In genomic region chr4:122787940-122788339, GRCh38 we compare ENCODE assay signal across 17 cellular contexts. TPM values are rescaled to one million over a fixed set of nuclear protein-coding genes. Genes with fewer than 3 reads are reported as not detected.
DNase-seq lines count a peak whose midpoint lies in the region; ATAC-seq, FAIRE-seq and TF ChIP-seq lines count a peak whose summit lies in the region.
"Had no signal": no experiment of that assay in that cellular context is flagged by ENCODE, and none has a peak within 500 bp of the region (broad histone marks: within the 10 kb centered on the region; RNA-seq: fewer than 3 reads in every experiment).

No MANE protein-coding gene starts in this region.

- H2AFZ ChIP-seq in GM23248, result peak overlapping the region; percentile 43; the same call in 1 of the 2 replicates
- H2AFZ ChIP-seq in PC-3 (ENCODE audit: low read length), result no peak overlapping the region

- H4K20me1 ChIP-seq in GM23248 (ENCODE audit: insufficient read depth), result no peaks in the 10 kb centered on the region
- H4K20me1 ChIP-seq in PC-3 (ENCODE audit: low read length), result no peaks in the 10 kb centered on the region

- intact Hi-C loops in right lobe of liver (cut with DNase I), result no loop called here
- intact Hi-C loops in PC-3 (cut with micrococcal nuclease), result loop anchor here (10.0 kb wide), 1 partner anchor 47 kb away; no protein-coding TSS in a partner anchor

- TF ChIP-seq CTCF in A549 (IDR thresholded peaks at IDR 0.05), result no peak
- TF ChIP-seq CTCF in right lobe of liver (IDR thresholded peaks at IDR 0.05), result no peak
- no peak for TF ChIP-seq CTCF in PC-3 (conservative IDR thresholded peaks at IDR 0.05; ENCODE audit: low read depth, low read length)

- H3K36me3 ChIP-seq in GM23248 (ENCODE audit: low read depth), result no peaks in the 10 kb centered on the region
- H3K36me3 ChIP-seq in adipocyte (ENCODE audit: control insufficient read depth, insufficient read depth, low read length, severe bottlenecking), result no peaks in the 10 kb centered on the region
- no peaks in the 10 kb centered on the region for H3K36me3 ChIP-seq in right lobe of liver
- no peaks in the 10 kb centered on the region; the same call in 1 of the 2 replicates for H3K36me3 ChIP-seq in PC-3 (ENCODE audit: low read depth, low read length)

- H3K27ac ChIP-seq in A549, result peak overlapping the region; percentile 26 to 68; a peak in 5 of 6 replicates
- H3K27ac ChIP-seq in GM23248, result no peak overlapping the region
- peak overlapping the region in 2 of 3 donors; percentile 29 to 54 for H3K27ac ChIP-seq in right lobe of liver
- no peak overlapping the region for H3K27ac ChIP-seq in PC-3 (ENCODE audit: low read length)

- H3F3A ChIP-seq in GM23248 (ENCODE audit: insufficient read depth) (peaks cover 19% of the 10 kb centered on the region), PC-3 (ENCODE audit: low read length, unreplicated experiment) (no peaks in the 10 kb centered on the region)

- no peak for FAIRE-seq in A549 (lab: Jason Lieb, UNC)

- H3K4me1 ChIP-seq in A549 (peaks cover 30% of the 10 kb centered on the region), GM23248 (ENCODE audit: insufficient read depth) (peaks cover 21% of the 10 kb centered on the region), adipocyte (ENCODE audit: control insufficient read depth, insufficient read depth, low read length) (peaks cover 30% of the 10 kb centered on the region), right lobe of liver (peaks cover 0 to 25% (median 8%) of the 10 kb centered on the region in 4 donors), PC-3 (ENCODE audit: insufficient read depth, low read length) (peaks cover 28% of the 10 kb centered on the region)

- no peak overlapping the region for H3K4me3 ChIP-seq in A549
- no peak overlapping the region for H3K4me3 ChIP-seq in GM23248
- no peak overlapping the region for H3K4me3 ChIP-seq in adipocyte (ENCODE audit: low read length)
- H3K4me3 ChIP-seq in right lobe of liver, result no peak overlapping the region
- no peak overlapping the region for H3K4me3 ChIP-seq in PC-3 (ENCODE audit: low read length)

- ATAC-seq in A549 (no peak), right lobe of liver (peak; percentile 52 to 75 (median 74)), HG03432 (IDR thresholded peaks at IDR 0.05; ENCODE audit: unreplicated experiment) (no peak), PC-3 (no peak), HG03108 (IDR thresholded peaks at IDR 0.05; ENCODE audit: unreplicated experiment) (no peak)

- H3K27me3 ChIP-seq in GM23248 (replicated peaks; ENCODE audit: insufficient read depth), result no peaks in the 10 kb centered on the region
- H3K27me3 ChIP-seq in adipocyte (replicated peaks; ENCODE audit: control insufficient read depth, insufficient read depth, low read length), result no peaks in the 10 kb centered on the region
- no peaks in the 10 kb centered on the region for H3K27me3 ChIP-seq in right lobe of liver
- no peaks in the 10 kb centered on the region for H3K27me3 ChIP-seq in PC-3 (ENCODE audit: low read length)

- BruUV-seq in PC-3 (replicated peaks; lab: Mats Ljungman, UMichigan), result no TSS peak

- H3K4me2 ChIP-seq in A549 (peak overlapping the region; percentile 17; the same call in 1 of the 3 replicates), GM23248 (ENCODE audit: unreplicated experiment) (no peak overlapping the region), PC-3 (ENCODE audit: low read length) (no peak overlapping the region)

- H3K9me3 ChIP-seq in A549 (no peaks in the 10 kb centered on the region), GM23248 (ENCODE audit: low read depth) (no peaks in the 10 kb centered on the region), adipocyte (ENCODE audit: control insufficient read depth, low read length) (no peaks in the 10 kb centered on the region), right lobe of liver (no peaks in the 10 kb centered on the region), PC-3 (ENCODE audit: low read length) (0 out of 2 replicates have a peak, but pooled peaks cover 8% of the 10 kb centered on the region)

- no peaks in the 10 kb centered on the region; the same call in 1 of the 2 replicates for H3K9me2 ChIP-seq in GM23248 (ENCODE audit: insufficient read depth)
- H3K9me2 ChIP-seq in PC-3 (replicated peaks; ENCODE audit: low read length), result no peaks in the 10 kb centered on the region

- POLR2A ChIA-PET in A549 (lab: Yijun Ruan, JAX) (no interaction called here), PC-3 (lab: Charles Lee; ENCODE audit: unreplicated experiment) (no interaction called here)

- CTCF ChIA-PET in A549 (lab: Yijun Ruan, JAX) (interaction anchor here (1.3 to 1.5 kb wide), 2 partner anchors 9 to 22 kb away, joined by 3 to 5 read pairs; no protein-coding TSS in a partner anchor), PC-3 (lab: Charles Lee) (no interaction called here)

- TF ChIP-seq POLR2A in A549 (IDR thresholded peaks at IDR 0.05; ENCODE audit: low read length), result no peak
- no peak for TF ChIP-seq POLR2A in right lobe of liver (IDR thresholded peaks at IDR 0.05)

- TF ChIP-seq EP300 in A549 (IDR thresholded peaks at IDR 0.05), result no peak

- H3K9ac ChIP-seq in GM23248 (no peak overlapping the region), adipocyte (ENCODE audit: low read length) (peak overlapping the region; percentile 15), PC-3 (ENCODE audit: low read length) (no peak overlapping the region)

- no peak for DNase-seq in A549 (ENCODE audit: low read depth in 1 of 2, low spot score in 1 of 2)
- DNase-seq in GM23248, result no peak
- peak; percentile 29 for DNase-seq in adipocyte (ENCODE audit: low read depth)
- peak in 1 of 3 donors; percentile 77 for DNase-seq in right lobe of liver
- no peak for DNase-seq in putamen (ENCODE audit: low spot score)
- DNase-seq in PC-3, result no peak
- DNase-seq: CD4-positive, alpha-beta memory T cell; DMS79; H7; Kasumi-1; NCI-H1930; NCI-H2171; NCI-H82; SIG-M5 had no signal

- H3K79me2 ChIP-seq in GM23248 (ENCODE audit: insufficient read depth), result peaks cover 14% of the 10 kb centered on the region
- no peaks in the 10 kb centered on the region for H3K79me2 ChIP-seq in PC-3 (ENCODE audit: low read length)

- TF ChIP-seq RAD21 in A549 (conservative IDR thresholded peaks at IDR 0.05 in 1 of 2, IDR thresholded peaks at IDR 0.05 in 1 of 2), result no peak

- in situ Hi-C loops in GM23248 (cut with MboI), result no loop called here

- 47% methylated on average over 1 of the region's 1 CpG for WGBS in A549 (ENCODE audit: missing lambda C conversion rate)
- 80 to 92% methylated on average over 1 of the region's 1 CpG for WGBS in GM23248 (ENCODE audit: low coverage in 1 of 2, low lambda C conversion rate in 2 of 2, missing lambda C conversion rate in 2 of 2), 2 experiments
- WGBS in right lobe of liver (ENCODE audit: insufficient coverage, low coverage, low lambda C conversion rate, missing lambda C conversion rate), result 22% methylated on average over 1 of the region's 1 CpG

TF ChIP-seq in A549, 52 proteins besides CTCF, POLR2A, EP300 and RAD21 (continues in another document):
- TF ChIP-seq HOXB5 (CRISPR knock-in tag; IDR thresholded peaks at IDR 0.05) (no peak), RARB (CRISPR knock-in tag; IDR thresholded peaks at IDR 0.05) (no peak), HOXA7 (CRISPR knock-in tag; IDR thresholded peaks at IDR 0.05) (no peak), FOSB (CRISPR knock-in tag; IDR thresholded peaks at IDR 0.05) (no peak), GATA3 (IDR thresholded peaks at IDR 0.05; ENCODE audit: borderline replicate concordance) (no peak), CBX8 (IDR thresholded peaks at IDR 0.05) (no peak), NPAS2 (CRISPR knock-in tag; IDR thresholded peaks at IDR 0.05; ENCODE audit: borderline replicate concordance) (no peak), JUNB (IDR thresholded peaks at IDR 0.05) (no peak)

RNA-seq across cellular contexts. Expression of gene FGF2, which starts 38.7 kb away (rescaled TPM):
- polyA plus RNA-seq in A549 (2011; rRNA removed), result 32.5 and 45.2 TPM in 2 replicates
- polyA plus RNA-seq in A549 (2012; cell fraction: cytosol; rRNA removed), result 8.0 and 10.2 TPM in 2 replicates
- 5.8 and 6.5 TPM in 2 replicates for polyA plus RNA-seq in A549 (2012; cell fraction: nucleus; rRNA removed)
- 32.4 to 35.1 TPM (median 32.9 TPM) in 3 replicates for polyA plus RNA-seq in A549 (2017; fragmentation: RNase III; extraction: RNeasy Plus Mini Kit Qiagen cat#74134 plus additional on column Dnase treatment)
- polyA minus RNA-seq in A549 (2011; rRNA and poly(A)+ RNA removed), result 19.3 and 20.7 TPM in 2 replicates
- total RNA-seq in GM23248 (2014; rRNA removed; shearing (Covaris generic)), result 293 and 306 TPM in 2 replicates
- polyA plus RNA-seq in GM23248 (2016; fragmentation: Nextera tagmentation; extraction: Ambion mirVana), result 36.9 and 38.4 TPM in 2 replicates
- 1 to 10 TPM in 3 of 6 experiments, under 1 TPM in 3; 0.88 to 1.6 (median 1.1) TPM for total RNA-seq in right lobe of liver
- 4.0 and 4.1 TPM in 2 replicates for total RNA-seq in PC-3 (2014; rRNA removed)
- total RNA-seq: B cell; CD4-positive, alpha-beta memory T cell had no signal
- polyA plus RNA-seq: CD4-positive, alpha-beta memory T cell had no signal

RNA-seq across cellular contexts. Expression of gene BBS12, which starts 55.4 kb away (rescaled TPM):
- polyA plus RNA-seq in A549 (2011; rRNA removed) (3.4 and 3.7 TPM in 2 replicates), A549 (2017; fragmentation: RNase III; extraction: RNeasy Plus Mini Kit Qiagen cat#74134 plus additional on column Dnase treatment) (2.5 to 3.4 TPM (median 3.2 TPM) in 3 replicates), GM23248 (2016; fragmentation: Nextera tagmentation; extraction: Ambion mirVana) (5.0 and 5.2 TPM in 2 replicates)
- polyA plus RNA-seq in A549 (2012; cell fraction: cytosol; rRNA removed), result 0.41 and 0.57 TPM in 2 replicates
- polyA plus RNA-seq in A549 (2012; cell fraction: nucleus; rRNA removed), result 0.18 and 0.29 TPM in 2 replicates
- polyA minus RNA-seq in A549 (2011; rRNA and poly(A)+ RNA removed), result 1.6 and 2.1 TPM in 2 replicates
- 3.5 and 7.1 TPM in 2 replicates for total RNA-seq in GM23248 (2014; rRNA removed; shearing (Covaris generic))
- total RNA-seq in right lobe of liver (1 to 10 TPM in 1 of 6 experiments, under 1 TPM in 5; 0.25 to 1.1 (median 0.65) TPM), PC-3 (2014; rRNA removed) (0.69 and 1.7 TPM in 2 replicates)

Comparison
In these comparisons a context has a peak if more than half of its experiments do, and no peak if none do; other contexts are left out.
1. ATAC-seq: peak in right lobe of liver (4 of 4); none in A549 (0 of 2), HG03432 (single experiment), PC-3 (single experiment) and HG03108 (single experiment).
2. H3K27ac ChIP-seq: peak in A549 (2 of 2) and right lobe of liver (2 of 3); none in GM23248 (single experiment) and PC-3 (single experiment).
3. RNA of gene FGF2, which starts 38.7 kb away (total RNA-seq): 293 to 306 TPM in GM23248; 4.0 to 4.1 TPM in PC-3 and 0.88 to 1.6 TPM in right lobe of liver; every median in the first group is over 10 times any median in the second.